Comparison of ENCODE assay signal across 19 cellular contexts in genomic region chr1:207591205-207591604, GRCh38. TPM values are rescaled to one million over a fixed set of nuclear protein-coding genes. Genes with fewer than 3 reads are reported as not detected.
"Had no signal": no experiment of that assay in that cellular context is flagged by ENCODE, and none has a peak within 500 bp of the region (broad histone marks: within the 10 kb centered on the region; RNA-seq: fewer than 3 reads in every experiment).

No MANE protein-coding gene starts in this region.

RNA-seq across cellular contexts. Expression of gene CR1L, which starts 53.7 kb away (rescaled TPM):
- total RNA-seq: hepatocyte; mammary epithelial cell; mesothelial cell of epicardium; mucosa of descending colon; myocyte; natural killer cell treated with Interleukin-12 subunit alpha and Interleukin-12 subunit beta and Interleukin-15 and Interleukin-18, amount 100 ng/mL, for 72 hours; omental fat pad; prostate gland; sigmoid colon; suprapubic skin; transverse colon; vagina had no signal
- polyA plus RNA-seq: heart right ventricle; hepatocyte; keratinocyte; mammary epithelial cell; naive thymus-derived CD4-positive, alpha-beta T cell; neural cell; ovary; small intestine; urinary bladder had no signal
